In genomic region chr20:50333856-50334255, GRCh38 we compare ENCODE assay signal across 14 cellular contexts.
DNase-seq lines count a peak whose midpoint lies in the region; ATAC-seq, FAIRE-seq and TF ChIP-seq lines count a peak whose summit lies in the region.
"Had no signal": no experiment of that assay in that cellular context is flagged by ENCODE, and none has a peak within 500 bp of the region (broad histone marks: within the 10 kb centered on the region; RNA-seq: fewer than 3 reads in every experiment).

No MANE protein-coding gene starts in this region.

- no peak overlapping the region for H3K27ac Mint-ChIP-seq in nephron progenitor cell
- H3K27ac Mint-ChIP-seq: activated CD8-positive, alpha-beta memory T cell treated with anti-CD3 and anti-CD28 coated beads, Interleukin-2, amount 10 ng/mL, durations not matched to agents 7 days and 5 days; B cell; H9 had no signal

- ATAC-seq in HG03039 (IDR thresholded peaks at IDR 0.05; ENCODE audit: unreplicated experiment) (no peak), GM18517 (IDR thresholded peaks at IDR 0.05; ENCODE audit: unreplicated experiment) (no peak)
- ATAC-seq: activated CD8-positive, alpha-beta memory T cell treated with anti-CD3 and anti-CD28 coated beads, Interleukin-2, amount 10 ng/mL, durations not matched to agents 7 days and 5 days had no signal

- H3K27me3 Mint-ChIP-seq in nephron progenitor cell (ENCODE audit: low read depth, poor library complexity): peaks cover 13% of the 10 kb centered on the region

- FAIRE-seq in GM19239 (lab: Jason Lieb, UNC): no peak
- FAIRE-seq: G401.6 had no signal

- H3K9me3 Mint-ChIP-seq in nephron progenitor cell: no peaks in the 10 kb centered on the region
- H3K9me3 Mint-ChIP-seq: H9 had no signal

- peaks cover 72% of the 10 kb centered on the region for H3K4me1 Mint-ChIP-seq in nephron progenitor cell

- peak overlapping the region; percentile 17 for H3K4me3 Mint-ChIP-seq in nephron progenitor cell
- H3K4me3 Mint-ChIP-seq: activated CD8-positive, alpha-beta memory T cell treated with anti-CD3 and anti-CD28 coated beads, Interleukin-2, amount 10 ng/mL, durations not matched to agents 7 days and 5 days; B cell; H9 had no signal

- H3K36me3 Mint-ChIP-seq in nephron progenitor cell (ENCODE audit: low read depth): no peaks in the 10 kb centered on the region

- DNase-seq in AG08396 (ENCODE audit: low spot score): peak; percentile 55
- DNase-seq in MV-4-11 (lab: John Stamatoyannopoulos, UW): peak; percentile 81
- DNase-seq in epithelial cell of esophagus (ENCODE audit: low read depth): peak; percentile 90
- DNase-seq in nephron progenitor cell: no peak
- no peak for DNase-seq in GM19239 (ENCODE audit: insufficient read length, low spot score)
- DNase-seq in NCI-H2196 treated with DMSO at 0.1 percent for 48 hours (lab: John Stamatoyannopoulos, UW; ENCODE audit: unreplicated experiment): no peak
- DNase-seq: activated CD8-positive, alpha-beta memory T cell treated with anti-CD3 and anti-CD28 coated beads, Interleukin-2, amount 10 ng/mL, durations not matched to agents 7 days and 5 days; H9; left cardiac atrium; NCI-H1048 had no signal

- no peak for TF ChIP-seq CTCF in epithelial cell of esophagus (IDR thresholded peaks at IDR 0.05; ENCODE audit: insufficient read depth, low read depth, low read length, missing control alignments)
- no peak for TF ChIP-seq CTCF in nephron progenitor cell (IDR thresholded peaks at IDR 0.05)

- H3K4me3 ChIP-seq in epithelial cell of esophagus (ENCODE audit: low read length): no peak overlapping the region

Comparison
In these comparisons a context has a peak if more than half of its experiments do, and no peak if none do; other contexts are left out.
1. DNase-seq: peak in AG08396 (single experiment), MV-4-11 (single experiment) and epithelial cell of esophagus (single experiment); none in nephron progenitor cell (single experiment), GM19239 (single experiment) and NCI-H2196 treated with DMSO at 0.1 percent for 48 hours (single experiment).